In the genomic region with DNA sequence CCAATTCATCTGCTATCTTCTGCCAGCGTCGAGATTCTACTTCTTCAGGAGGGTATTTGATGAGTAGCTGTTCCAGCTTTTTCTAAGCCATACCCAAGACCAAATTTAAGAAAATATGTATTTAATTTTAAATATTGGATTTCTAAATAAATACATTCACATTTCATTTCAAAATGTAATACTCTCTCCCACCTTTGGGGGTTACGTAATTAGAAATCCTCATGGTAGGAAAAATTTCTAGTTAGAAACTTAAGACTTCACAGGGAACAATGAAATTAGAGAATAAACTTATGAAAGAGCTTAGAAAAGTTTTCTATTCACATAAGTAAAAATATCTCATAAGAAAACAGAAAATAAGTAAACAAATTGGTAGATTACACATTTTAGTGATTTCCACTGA, we compare ENCODE assay signal across 15 cellular contexts.
"Had no signal": no experiment of that assay in that cellular context is flagged by ENCODE, and none has a peak within 500 bp of the region (broad histone marks: within the 10 kb centered on the region; RNA-seq: fewer than 3 reads in every experiment).

No MANE protein-coding gene starts in this region.

- H3K4me3 ChIP-seq: pancreas, spleen, testis, upper lobe of left lung had no signal

- H3K27ac ChIP-seq: pancreas, spleen, testis, upper lobe of left lung had no signal

- DNase-seq: activated B cell treated with CpG ODN at 0.5 μM for 24 hours; activated CD4-positive, alpha-beta memory T cell treated with anti-CD3 and anti-CD28 coated beads for 36 hours; activated CD4-positive, alpha-beta T cell treated with anti-CD3 and anti-CD28 coated beads for 4 hours; central memory CD4-positive, alpha-beta T cell; cortex of kidney; left ventricle myocardium superior; naive thymus-derived CD8-positive, alpha-beta T cell; pancreas; spleen; stimulated activated CD4-positive, alpha-beta T cell treated with anti-CD3 and anti-CD28 coated beads, Interleukin-4, amount 100 ng/mL, for 4 hours; T-cell; testis; upper lobe of left lung had no signal

- H3K9me3 ChIP-seq: pancreas, spleen, testis, upper lobe of left lung had no signal

- ATAC-seq: esophagus mucosa; left ventricle myocardium superior; naive thymus-derived CD8-positive, alpha-beta T cell; pancreas; stimulated activated memory B cell treated with anti-CD40 and anti-IgM and Interleukin-4, amounts not matched to agents 10 μg/mL and 1 μg/mL and 100 μg/mL, for 72 hours; T-cell had no signal

- H3K27me3 ChIP-seq: pancreas, spleen, testis, upper lobe of left lung had no signal

- H3K4me1 ChIP-seq: pancreas, spleen, testis, upper lobe of left lung had no signal
